ENCODE assay signal across 26 cellular contexts in genomic region chr3:107260221-107260620, GRCh38.
"Had no signal": no experiment of that assay in that cellular context is flagged by ENCODE, and none has a peak within 500 bp of the region (broad histone marks: within the 10 kb centered on the region; RNA-seq: fewer than 3 reads in every experiment).

No MANE protein-coding gene starts in this region.

- H3K4me1 ChIP-seq: SJCRH30 had no signal

- DNase-seq: activated CD4-positive, alpha-beta memory T cell treated with anti-CD3 and anti-CD28 coated beads, Interleukin-2, amount 10 ng/mL, durations not matched to agents 7 days and 5 days; activated CD4-positive, alpha-beta T cell treated with anti-CD3 and anti-CD28 coated beads for 36 hours; activated CD4-positive, alpha-beta T cell treated with anti-CD3 and anti-CD28 coated beads, Interleukin-2, amount 50 U/mL, for 1 hour; activated CD8-positive, alpha-beta memory T cell treated with anti-CD3 and anti-CD28 coated beads, Interleukin-2, amount 50 U/mL, for 4 hours; activated gamma-delta T cell treated with Interleukin-2 at 50 U/mL for 16 hours; activated naive CD4-positive, alpha-beta T cell treated with anti-CD3 and anti-CD28 coated beads, Interleukin-2, amount 50 U/mL, for 16 hours; activated T-cell treated with anti-CD3 and anti-CD28 coated beads, Interleukin-2, amount 50 U/mL, for 72 hours; amniotic stem cell; KG1; NCI-H1092; NCI-H1417; NCI-H1930; NCI-H2171; NCI-H2227 treated with DMSO at 0.1 percent for 48 hours; NCI-H526; NCI-H774; OCI-M1; RPMI8226; SJCRH30; SK-N-SH; T-helper 1 cell; WERI-Rb-1 had no signal

- H3K9me3 Mint-ChIP-seq: activated CD4-positive, alpha-beta memory T cell treated with anti-CD3 and anti-CD28 coated beads, Interleukin-2, amount 10 ng/mL, durations not matched to agents 7 days and 5 days; activated T-cell treated with anti-CD3 and anti-CD28 coated beads, Interleukin-2, amount 50 U/mL, for 72 hours; activated T-helper 2 cell treated with anti-CD3 and anti-CD28 coated beads, Interferon-gamma antibody, Interleukin-2, Interleukin-4, amounts not matched to agents 10 μg/mL and 5 μg/mL and 100 μg/mL, durations not matched to agents 14 hours and 24 hours and 36 hours; IgD-negative memory B cell had no signal

- H3K27ac ChIP-seq: SJCRH30, WERI-Rb-1 had no signal

- H3K27me3 ChIP-seq: SJCRH30 had no signal

- H3K9me3 ChIP-seq: SJCRH30, SK-N-SH had no signal

- H3K36me3 ChIP-seq: SJCRH30, WERI-Rb-1 had no signal

- H3K27ac Mint-ChIP-seq: activated CD4-positive, alpha-beta memory T cell treated with anti-CD3 and anti-CD28 coated beads, Interleukin-2, amount 10 ng/mL, durations not matched to agents 7 days and 5 days; activated CD4-positive, alpha-beta T cell treated with anti-CD3 and anti-CD28 coated beads for 36 hours; activated T-cell treated with anti-CD3 and anti-CD28 coated beads, Interleukin-2, amount 50 U/mL, for 72 hours; activated T-helper 2 cell treated with anti-CD3 and anti-CD28 coated beads, Interferon-gamma antibody, Interleukin-2, Interleukin-4, amounts not matched to agents 10 μg/mL and 5 μg/mL and 100 μg/mL, durations not matched to agents 14 hours and 24 hours and 36 hours; IgD-negative memory B cell had no signal

- ATAC-seq: activated CD4-positive, alpha-beta T cell treated with anti-CD3 and anti-CD28 coated beads for 36 hours; activated T-cell treated with anti-CD3 and anti-CD28 coated beads, Interleukin-2, amount 50 U/mL, for 72 hours; Panc1; Right ventricle myocardium inferior had no signal

- H3K36me3 Mint-ChIP-seq: IgD-negative memory B cell had no signal

- H3K4me3 ChIP-seq: SJCRH30 had no signal
